Comparison of ENCODE assay signal across 17 cellular contexts in genomic region chr7:122006687-122007086, GRCh38.
A peak's percentile ranks its signal among the peaks of the same experiment; 100 is the strongest.
DNase-seq lines count a peak whose midpoint lies in the region; ATAC-seq and TF ChIP-seq lines count a peak whose summit lies in the region.
"Had no signal": no experiment of that assay in that cellular context is flagged by ENCODE, and none has a peak within 500 bp of the region (broad histone marks: within the 10 kb centered on the region; RNA-seq: fewer than 3 reads in every experiment).

No MANE protein-coding gene starts in this region.

- no peak overlapping the region for H3K9ac ChIP-seq in mammary epithelial cell (ENCODE audit: insufficient read depth, low read length)

- no peaks in the 10 kb centered on the region for H3K9me3 Mint-ChIP-seq in activated CD4-positive, alpha-beta T cell treated with anti-CD3 and anti-CD28 coated beads, Interleukin-2, amount 10 ng/mL, durations not matched to agents 7 days and 5 days
- no peaks in the 10 kb centered on the region for H3K9me3 Mint-ChIP-seq in activated naive CD8-positive, alpha-beta T cell treated with anti-CD3 and anti-CD28 coated beads, Interleukin-2, amount 50 U/mL, for 24 hours

- H3K27ac ChIP-seq in 22Rv1 (no peak overlapping the region), mammary epithelial cell (ENCODE audit: insufficient read depth, low read depth, low read length) (no peak overlapping the region)
- H3K27ac ChIP-seq: cardiac muscle cell, gastrocnemius medialis, VCaP had no signal

- intact Hi-C loops in mammary epithelial cell (cut with micrococcal nuclease), result no loop called here

- BruUV-seq in mammary epithelial cell (replicated peaks; lab: Mats Ljungman, UMichigan), result no TSS peak

- H3K36me3 Mint-ChIP-seq in activated CD4-positive, alpha-beta T cell treated with anti-CD3 and anti-CD28 coated beads, Interleukin-2, amount 10 ng/mL, durations not matched to agents 7 days and 5 days (ENCODE audit: low read depth), result no peaks in the 10 kb centered on the region
- H3K36me3 Mint-ChIP-seq in activated naive CD8-positive, alpha-beta T cell treated with anti-CD3 and anti-CD28 coated beads, Interleukin-2, amount 50 U/mL, for 24 hours (ENCODE audit: low read depth), result no peaks in the 10 kb centered on the region

- dilution Hi-C loops in mammary epithelial cell (cut with HindIII; ENCODE audit: low sequenced_read_pairs), result no loop called here

- no peak overlapping the region for H3K27ac Mint-ChIP-seq in activated CD4-positive, alpha-beta T cell treated with anti-CD3 and anti-CD28 coated beads, Interleukin-2, amount 10 ng/mL, durations not matched to agents 7 days and 5 days
- H3K27ac Mint-ChIP-seq in activated naive CD8-positive, alpha-beta T cell treated with anti-CD3 and anti-CD28 coated beads, Interleukin-2, amount 50 U/mL, for 24 hours, result no peak overlapping the region

- H3K4me3 ChIP-seq in mammary epithelial cell (replicated peaks in 1 of 3; ENCODE audit: insufficient read depth in 1 of 3, low read depth in 2 of 3, low read length in 3 of 3), result no peak overlapping the region
- H3K4me3 ChIP-seq: cardiac muscle cell, gastrocnemius medialis, mucosa of descending colon had no signal

- peak overlapping the region; percentile 21 for H3K4me2 ChIP-seq in mammary epithelial cell (ENCODE audit: insufficient read depth, low read depth, low read length)

- H3K4me1 Mint-ChIP-seq in activated CD4-positive, alpha-beta T cell treated with anti-CD3 and anti-CD28 coated beads, Interleukin-2, amount 10 ng/mL, durations not matched to agents 7 days and 5 days, result no peaks in the 10 kb centered on the region
- H3K4me1 Mint-ChIP-seq in activated naive CD8-positive, alpha-beta T cell treated with anti-CD3 and anti-CD28 coated beads, Interleukin-2, amount 50 U/mL, for 24 hours, result no peaks in the 10 kb centered on the region

- no peaks in the 10 kb centered on the region for H3K79me2 ChIP-seq in mammary epithelial cell (ENCODE audit: insufficient read depth, low read length)

- no peak for ATAC-seq in GM21825 (IDR thresholded peaks at IDR 0.05; ENCODE audit: unreplicated experiment)
- no peak for ATAC-seq in activated naive CD8-positive, alpha-beta T cell treated with anti-CD3 and anti-CD28 coated beads, Interleukin-2, amount 50 U/mL, for 24 hours
- ATAC-seq: gastrocnemius medialis, mucosa of descending colon had no signal

- no peaks in the 10 kb centered on the region for H3K27me3 ChIP-seq in mammary epithelial cell (ENCODE audit: insufficient read depth, low read length)
- H3K27me3 ChIP-seq: cardiac muscle cell, gastrocnemius medialis had no signal

- H3K9me3 ChIP-seq in mammary epithelial cell (replicated peaks; ENCODE audit: insufficient read depth, low read length), result no peaks in the 10 kb centered on the region
- H3K9me3 ChIP-seq: gastrocnemius medialis, mucosa of descending colon had no signal

- POLR2A ChIA-PET in activated CD4-positive, alpha-beta T cell treated with anti-CD3 and anti-CD28 coated beads, Interleukin-2, amount 10 ng/mL, durations not matched to agents 7 days and 5 days (lab: Charles Lee), result no interaction called here

- CTCF ChIA-PET in mammary epithelial cell (lab: Charles Lee; ENCODE audit: low non-redundant PET), result no interaction called here
- CTCF ChIA-PET in activated CD4-positive, alpha-beta T cell treated with anti-CD3 and anti-CD28 coated beads, Interleukin-2, amount 10 ng/mL, durations not matched to agents 7 days and 5 days (lab: Charles Lee), result no interaction called here

- in situ Hi-C loops in mammary epithelial cell (cut with MboI; ENCODE audit: low sequenced_read_pairs in 2 of 2), result no loop called here

- 9% methylated on average over 2 of the region's 2 CpGs for WGBS in mammary epithelial cell (ENCODE audit: low coverage, missing lambda C conversion rate)

- no peaks in the 10 kb centered on the region for H3K27me3 Mint-ChIP-seq in activated CD4-positive, alpha-beta T cell treated with anti-CD3 and anti-CD28 coated beads, Interleukin-2, amount 10 ng/mL, durations not matched to agents 7 days and 5 days
- H3K27me3 Mint-ChIP-seq in activated naive CD8-positive, alpha-beta T cell treated with anti-CD3 and anti-CD28 coated beads, Interleukin-2, amount 50 U/mL, for 24 hours, result no peaks in the 10 kb centered on the region

- H3K4me3 Mint-ChIP-seq in activated CD4-positive, alpha-beta T cell treated with anti-CD3 and anti-CD28 coated beads, Interleukin-2, amount 10 ng/mL, durations not matched to agents 7 days and 5 days, result no peak overlapping the region
- no peak overlapping the region for H3K4me3 Mint-ChIP-seq in activated naive CD8-positive, alpha-beta T cell treated with anti-CD3 and anti-CD28 coated beads, Interleukin-2, amount 50 U/mL, for 24 hours

- H3K4me1 ChIP-seq in mammary epithelial cell (ENCODE audit: insufficient read depth, low read length), result peaks cover 11% of the 10 kb centered on the region
- H3K4me1 ChIP-seq: gastrocnemius medialis had no signal

- peak overlapping the region; percentile 13 for H2AFZ ChIP-seq in mammary epithelial cell (ENCODE audit: low read depth, low read length)

- DNase-seq in HPDE6-E6E7 (ENCODE audit: extremely low spot score) (peak; percentile 31), NCI-H510A treated with DMSO at 0.1 percent for 48 hours (lab: John Stamatoyannopoulos, UW) (peak; percentile 43), mammary epithelial cell (peak; percentile 82), putamen (ENCODE audit: low spot score) (no peak)
- DNase-seq in activated CD4-positive, alpha-beta T cell treated with anti-CD3 and anti-CD28 coated beads, Interleukin-2, amount 10 ng/mL, durations not matched to agents 7 days and 5 days, result no peak
- no peak for DNase-seq in activated naive CD8-positive, alpha-beta T cell treated with anti-CD3 and anti-CD28 coated beads, Interleukin-2, amount 50 U/mL, for 24 hours
- DNase-seq: ACHN; activated CD8-positive, alpha-beta memory T cell treated with anti-CD3 and anti-CD28 coated beads, Interleukin-2, amount 50 U/mL, for 4 hours; activated naive CD4-positive, alpha-beta T cell treated with anti-CD3 and anti-CD28 coated beads, Interleukin-2, amount 50 U/mL, for 16 hours; effector CD8-positive, alpha-beta T cell; gastrocnemius medialis; mucosa of descending colon; MV-4-11 had no signal

- 0 out of 2 replicates have a peak, but pooled peaks have one; percentile 13 for TF ChIP-seq CTCF in 22Rv1 (IDR thresholded peaks at IDR 0.05)
- peak; percentile 17 to 38 for TF ChIP-seq CTCF in mammary epithelial cell (conservative IDR thresholded peaks at IDR 0.05 in 1 of 2, IDR thresholded peaks at IDR 0.05 in 1 of 2; ENCODE audit: extremely low read depth in 1 of 2, insufficient read depth in 1 of 2, low read depth in 1 of 2, low read length in 2 of 2)

- H4K20me1 ChIP-seq in mammary epithelial cell (ENCODE audit: insufficient read depth, low read length), result no peaks in the 10 kb centered on the region

- H3K36me3 ChIP-seq in mammary epithelial cell (ENCODE audit: insufficient read depth, low read length), result no peaks in the 10 kb centered on the region
- H3K36me3 ChIP-seq: cardiac muscle cell, gastrocnemius medialis had no signal

Comparison
In these comparisons a context has a peak if more than half of its experiments do, and no peak if none do; other contexts are left out.
1. DNase-seq: peak in HPDE6-E6E7 (single experiment), NCI-H510A treated with DMSO at 0.1 percent for 48 hours (single experiment) and mammary epithelial cell (single experiment); none in activated CD4-positive, alpha-beta T cell treated with anti-CD3 and anti-CD28 coated beads, Interleukin-2, amount 10 ng/mL, durations not matched to agents 7 days and 5 days (single experiment), activated naive CD8-positive, alpha-beta T cell treated with anti-CD3 and anti-CD28 coated beads, Interleukin-2, amount 50 U/mL, for 24 hours (single experiment) and putamen (single experiment).